Comparison of ENCODE assay signal across 10 cellular contexts in genomic region chr17:66904760-66905637, GRCh38. TPM values are rescaled to one million over a fixed set of nuclear protein-coding genes. Genes with fewer than 3 reads are reported as not detected.
DNase-seq lines count a peak whose midpoint lies in the region; ATAC-seq, FAIRE-seq and TF ChIP-seq lines count a peak whose summit lies in the region.
"Had no signal": no experiment of that assay in that cellular context is flagged by ENCODE, and none has a peak within 500 bp of the region (broad histone marks: within the 10 kb centered on the region; RNA-seq: fewer than 3 reads in every experiment).

No MANE protein-coding gene starts in this region.

- 13% methylated on average over 10 of the region's 12 CpGs for WGBS in HepG2 (ENCODE audit: low lambda C conversion rate)

- TF ChIP-seq POLR2A in HepG2 (IDR thresholded peaks at IDR 0.05; ENCODE audit: insufficient read depth in 1 of 2, low read depth in 2 of 2, low read length in 2 of 2): no peak

- no peak overlapping the region for H3K4me3 ChIP-seq in AG10803 (ENCODE audit: low read length)
- no peak overlapping the region for H3K4me3 ChIP-seq in brain microvascular endothelial cell (ENCODE audit: low read depth, low read length)
- no peak overlapping the region for H3K4me3 ChIP-seq in HepG2 (replicated peaks in 1 of 3; ENCODE audit: insufficient read depth in 1 of 3, low read depth in 2 of 3, low read length in 3 of 3)

- H4K20me1 ChIP-seq in HepG2 (ENCODE audit: insufficient read depth, low read length): no peaks in the 10 kb centered on the region

- BruUV-seq in HepG2 (replicated peaks; lab: Mats Ljungman, UMichigan): no TSS peak

- peaks cover 12% of the 10 kb centered on the region for H3K4me1 ChIP-seq in HepG2 (ENCODE audit: insufficient read depth, low read length)

- TF ChIP-seq EP300 in HepG2 (IDR thresholded peaks at IDR 0.05; ENCODE audit: low read depth in 2 of 2, low read length in 2 of 2) (no peak), HepG2 (CRISPR knock-in tag; IDR thresholded peaks at IDR 0.05; ENCODE audit: borderline replicate concordance) (no peak)

- peak overlapping the region; percentile 83 for H3K27ac ChIP-seq in brain microvascular endothelial cell
- no peak overlapping the region for H3K27ac ChIP-seq in HepG2 (ENCODE audit: extremely low read length, insufficient read depth, low read length)

- H3K79me2 ChIP-seq in HepG2 (ENCODE audit: insufficient read depth, low read length): no peaks in the 10 kb centered on the region

- intact Hi-C loops in HepG2 (cut with micrococcal nuclease; ENCODE audit: unreplicated experiment): loop anchor here (5.0 kb wide), 1 partner anchor 703 kb away; no protein-coding TSS in a partner anchor

- in situ Hi-C loops in brain microvascular endothelial cell (cut with HindIII; ENCODE audit: low pct_ligation_motif_present, low sequenced_read_pairs): loop anchor here (25.0 kb wide), 1 partner anchor 193 kb away; no protein-coding TSS in a partner anchor
- in situ Hi-C loops in HepG2 (cut with HindIII; ENCODE audit: extremely low pct_ligation_motif_present, low pct_unique_long_range_greater_than_20kb): loop anchor here (5.0 to 10.0 kb wide), 2 partner anchors 188 to 710 kb away; partner anchors contain the start of gene CEP112

- no peaks in the 10 kb centered on the region for H3K9me3 ChIP-seq in HepG2 (ENCODE audit: low read length)

- no peak for FAIRE-seq in HepG2 (lab: Jason Lieb, UNC)

- no peak overlapping the region for H2AFZ ChIP-seq in HepG2 (ENCODE audit: low read length)

- TF ChIP-seq CTCF in AG10803 (conservative IDR thresholded peaks at IDR 0.05; ENCODE audit: low read length) (no peak), brain microvascular endothelial cell (IDR thresholded peaks at IDR 0.05; ENCODE audit: low read depth, low read length, missing control alignments) (no peak), HepG2 (CRISPR knock-in tag; IDR thresholded peaks at IDR 0.05) (no peak)

- CTCF ChIA-PET in HepG2 (lab: Yijun Ruan, JAX; ENCODE audit: low intra/inter-chr PET ratio, low total read pairs): interaction anchor here (3.3 kb wide), 1 partner anchor 189 kb away, joined by 36 read pairs; no protein-coding TSS in a partner anchor

- H3K27me3 ChIP-seq in brain microvascular endothelial cell (replicated peaks) (no peaks in the 10 kb centered on the region), HepG2 (ENCODE audit: control insufficient read depth in 1 of 2, insufficient read depth in 2 of 2, low read length in 2 of 2) (peaks cover 3 to 32% of the 10 kb centered on the region in 2 experiments; a peak in 4 of 5 replicates)

- no peak overlapping the region for H3K4me2 ChIP-seq in HepG2 (ENCODE audit: low read depth, low read length)

- DNase-seq in AG10803 (ENCODE audit: low read depth): peak; percentile 48
- DNase-seq in NCI-H2081 treated with DMSO at 0.1 percent for 48 hours (lab: John Stamatoyannopoulos, UW): peak; percentile 77
- peak; percentile 71 for DNase-seq in brain microvascular endothelial cell
- peak; percentile 43 for DNase-seq in HepG2 (ENCODE audit: low spot score)
- DNase-seq in HuH-7 (ENCODE audit: low spot score): no peak
- DNase-seq: activated naive CD8-positive, alpha-beta T cell treated with anti-CD3 and anti-CD28 coated beads for 36 hours; CD4-positive, CD25-positive, alpha-beta regulatory T cell had no signal

- no peak for TF ChIP-seq RAD21 in HepG2 (CRISPR knock-in tag; IDR thresholded peaks at IDR 0.05)

- POLR2A ChIA-PET in HepG2 (lab: Yijun Ruan, JAX): no interaction called here

- ATAC-seq in HepG2 (peak; percentile 26), HG02885 (IDR thresholded peaks at IDR 0.05; ENCODE audit: poor library complexity, unreplicated experiment) (no peak), HG03354 (IDR thresholded peaks at IDR 0.05; ENCODE audit: poor library complexity, severe bottlenecking, unreplicated experiment) (no peak), GM18517 (IDR thresholded peaks at IDR 0.05; ENCODE audit: unreplicated experiment) (no peak)

- H3K9ac ChIP-seq in HepG2 (ENCODE audit: insufficient read depth, low read depth, low read length): no peak overlapping the region

- H3K36me3 ChIP-seq in brain microvascular endothelial cell (replicated peaks) (no peaks in the 10 kb centered on the region), HepG2 (replicated peaks in 1 of 2; ENCODE audit: control insufficient read depth in 1 of 2, insufficient read depth in 2 of 2, low read length in 2 of 2) (no peaks in the 10 kb centered on the region)

TF ChIP-seq in HepG2, 621 proteins besides CTCF, POLR2A, EP300 and RAD21:
- TF ChIP-seq FOSL2 (CRISPR knock-in tag; IDR thresholded peaks at IDR 0.05) (peak; percentile 38; the same call in 1 of the 2 replicates), KLF15 (CRISPR knock-in tag; IDR thresholded peaks at IDR 0.05; ENCODE audit: borderline replicate concordance) (no peak)
TF ChIP-seq in HepG2: peak in this region for 1.

RNA-seq across cellular contexts. Expression of gene CACNG4, which starts 59.5 kb away (rescaled TPM):
- total RNA-seq in HepG2 (2016; rRNA removed; fragmentation: Illumina TruSeq; extraction: Trizol): 0.09 and 0.11 TPM in 2 replicates
- 0.09 and 0.10 TPM in 2 replicates for total RNA-seq in HepG2 (2016; cell fraction: cytosol; rRNA removed; fragmentation: Illumina TruSeq; extraction: Trizol; ENCODE audit: low read depth)
- 0.09 TPM in 2 replicates for total RNA-seq in HepG2 (2016; cell fraction: insoluble cytoplasmic fraction; rRNA removed; fragmentation: Illumina TruSeq; extraction: Trizol)
- 0.17 and 0.19 TPM in 2 replicates for total RNA-seq in HepG2 (2016; cell fraction: membrane; rRNA removed; fragmentation: Illumina TruSeq; extraction: Trizol)
- not detected in 2 replicates for total RNA-seq in HepG2 (2016; cell fraction: nucleus; rRNA removed; fragmentation: Illumina TruSeq; extraction: Trizol)
- polyA plus RNA-seq in HepG2 (2011; rRNA removed): 0.09 and 0.17 TPM in 2 replicates
- 0.14 and 0.19 TPM in 2 replicates for polyA plus RNA-seq in HepG2 (2011; cell fraction: cytosol; rRNA removed)
- polyA plus RNA-seq in HepG2 (2011; cell fraction: nucleus; rRNA removed): 0.07 and 0.21 TPM in 2 replicates
- polyA plus RNA-seq in HepG2 (2012): 0.08 and 0.12 TPM in 2 replicates
- 0.12 and 0.14 TPM in 2 replicates for polyA plus RNA-seq in HepG2 (2016; cell fraction: cytosol; fragmentation: Illumina TruSeq; extraction: Trizol; ENCODE audit: low read depth)
- polyA plus RNA-seq in HepG2 (2016; cell fraction: insoluble cytoplasmic fraction; fragmentation: Illumina TruSeq; extraction: Trizol; ENCODE audit: low read depth): 0.09 TPM in 1 of 2 replicates, not detected in the other
- polyA plus RNA-seq in HepG2 (2016; cell fraction: membrane; fragmentation: Illumina TruSeq; extraction: Trizol; ENCODE audit: low read depth): 0.17 and 0.26 TPM in 2 replicates
- not detected in 2 replicates for polyA plus RNA-seq in HepG2 (2016; cell fraction: nucleus; fragmentation: Illumina TruSeq; extraction: Trizol; ENCODE audit: insufficient read depth, low read depth)
- polyA minus RNA-seq in HepG2 (2011; rRNA and poly(A)+ RNA removed; ENCODE audit: low replicate concordance): 0.22 TPM in 1 of 2 replicates, not detected in the other
- polyA minus RNA-seq in HepG2 (2011; cell fraction: cytosol; rRNA and poly(A)+ RNA removed): not detected in 2 replicates
- not detected in 2 replicates for polyA minus RNA-seq in HepG2 (2011; cell fraction: nucleus; rRNA and poly(A)+ RNA removed)
- total RNA-seq: activated naive CD8-positive, alpha-beta T cell treated with anti-CD3 and anti-CD28 coated beads for 36 hours; CD4-positive, CD25-positive, alpha-beta regulatory T cell had no signal
- polyA plus RNA-seq: CD4-positive, CD25-positive, alpha-beta regulatory T cell had no signal
